13 cellular contexts compared by ENCODE assay signal in genomic region chr5:153425914-153426313, GRCh38.
DNase-seq lines count a peak whose midpoint lies in the region; ATAC-seq, FAIRE-seq and TF ChIP-seq lines count a peak whose summit lies in the region.
"Had no signal": no experiment of that assay in that cellular context is flagged by ENCODE, and none has a peak within 500 bp of the region (broad histone marks: within the 10 kb centered on the region; RNA-seq: fewer than 3 reads in every experiment).

No MANE protein-coding gene starts in this region.

- no peaks in the 10 kb centered on the region for H3K4me1 ChIP-seq in HepG2 (ENCODE audit: insufficient read depth, low read length)
- H3K4me1 ChIP-seq in right lobe of liver, result no peaks in the 10 kb centered on the region
- H3K4me1 ChIP-seq in body of pancreas, result no peaks in the 10 kb centered on the region
- H3K4me1 ChIP-seq in CD8-positive, alpha-beta T cell (ENCODE audit: insufficient read depth, low read length), result no peaks in the 10 kb centered on the region
- H3K4me1 ChIP-seq: adrenal gland; BLaER1 treated with 17β-estradiol and CSF1 and Interleukin-3, amounts not matched to agents 10 nM and 100 nM had no signal

- no peak for TF ChIP-seq POLR2A in HepG2 (IDR thresholded peaks at IDR 0.05; ENCODE audit: insufficient read depth in 1 of 2, low read depth in 2 of 2, low read length in 2 of 2)
- no peak for TF ChIP-seq POLR2A in right lobe of liver (IDR thresholded peaks at IDR 0.05)
- TF ChIP-seq POLR2A in body of pancreas (IDR thresholded peaks at IDR 0.05), result no peak

- H3K27me3 ChIP-seq in HepG2 (ENCODE audit: control insufficient read depth in 1 of 2, insufficient read depth in 2 of 2, low read length in 2 of 2) (no peaks in the 10 kb centered on the region), right lobe of liver (no peaks in the 10 kb centered on the region), body of pancreas (no peaks in the 10 kb centered on the region)
- no peaks in the 10 kb centered on the region for H3K27me3 ChIP-seq in CD8-positive, alpha-beta T cell (ENCODE audit: insufficient read depth, low read length)
- H3K27me3 ChIP-seq: adrenal gland; BLaER1 treated with 17β-estradiol and CSF1 and Interleukin-3, amounts not matched to agents 10 nM and 100 nM had no signal

- POLR2A ChIA-PET in HepG2 (lab: Yijun Ruan, JAX), result no interaction called here
- POLR2A ChIA-PET in CD8-positive, alpha-beta T cell (lab: Charles Lee), result no interaction called here

- in situ Hi-C loops in HepG2 (cut with HindIII; ENCODE audit: extremely low pct_ligation_motif_present, low pct_unique_long_range_greater_than_20kb), result no loop called here

- no peak for FAIRE-seq in HepG2 (lab: Jason Lieb, UNC)
- FAIRE-seq: endometrium had no signal

- H3K27me3 Mint-ChIP-seq in endothelial cell (ENCODE audit: unreplicated experiment), result no peaks in the 10 kb centered on the region
- no peaks in the 10 kb centered on the region for H3K27me3 Mint-ChIP-seq in CD8-positive, alpha-beta T cell (ENCODE audit: low read depth)

- intact Hi-C loops in HepG2 (cut with micrococcal nuclease; ENCODE audit: unreplicated experiment) (no loop called here), right lobe of liver (cut with DNase I) (no loop called here), body of pancreas (cut with DNase I) (no loop called here)
- intact Hi-C loops in CD8-positive, alpha-beta T cell (cut with DNase I, micrococcal nuclease), result no loop called here

- H3K4me3 ChIP-seq in HepG2 (replicated peaks in 1 of 3; ENCODE audit: insufficient read depth in 1 of 3, low read depth in 2 of 3, low read length in 3 of 3) (no peak overlapping the region), right lobe of liver (no peak overlapping the region), body of pancreas (no peak overlapping the region)
- H3K4me3 ChIP-seq in CD8-positive, alpha-beta T cell (ENCODE audit: low read depth, low read length), result no peak overlapping the region
- H3K4me3 ChIP-seq: adrenal gland; BLaER1 treated with 17β-estradiol and CSF1 and Interleukin-3, amounts not matched to agents 10 nM and 100 nM had no signal

- WGBS in HepG2 (ENCODE audit: low lambda C conversion rate), result 0% methylated on average over 1 of the region's 1 CpG
- 0% methylated on average over 1 of the region's 1 CpG for WGBS in right lobe of liver (ENCODE audit: insufficient coverage, low coverage, low lambda C conversion rate, missing lambda C conversion rate)
- WGBS in body of pancreas, 2 donors, result 5 to 13% methylated on average over 1 of the region's 1 CpG

- H3K27ac Mint-ChIP-seq in endothelial cell (ENCODE audit: unreplicated experiment), result no peak overlapping the region
- H3K27ac Mint-ChIP-seq in CD8-positive, alpha-beta T cell, result no peak overlapping the region
- H3K27ac Mint-ChIP-seq: naive thymus-derived CD4-positive, alpha-beta T cell had no signal

- H4K20me1 ChIP-seq in HepG2 (ENCODE audit: insufficient read depth, low read length), result no peaks in the 10 kb centered on the region
- H4K20me1 ChIP-seq: BLaER1 treated with 17β-estradiol and CSF1 and Interleukin-3, amounts not matched to agents 10 nM and 100 nM had no signal

- TF ChIP-seq CTCF in HepG2 (CRISPR knock-in tag; IDR thresholded peaks at IDR 0.05) (0 out of 2 replicates have a peak, but pooled peaks have one; percentile 13), right lobe of liver (IDR thresholded peaks at IDR 0.05) (peak in 2 of 4 donors; percentile 9 to 12), endothelial cell (IDR thresholded peaks at IDR 0.05; ENCODE audit: unreplicated experiment) (peak; percentile 56), body of pancreas (IDR thresholded peaks at IDR 0.05) (no peak)
- no peak for TF ChIP-seq CTCF in CD8-positive, alpha-beta T cell (IDR thresholded peaks at IDR 0.05)

- no peak for TF ChIP-seq RAD21 in HepG2 (CRISPR knock-in tag; IDR thresholded peaks at IDR 0.05)

- H3K9me3 ChIP-seq in HepG2 (ENCODE audit: low read length) (no peaks in the 10 kb centered on the region), right lobe of liver (no peaks in the 10 kb centered on the region), body of pancreas (no peaks in the 10 kb centered on the region)
- no peaks in the 10 kb centered on the region for H3K9me3 ChIP-seq in CD8-positive, alpha-beta T cell (ENCODE audit: low read length)
- H3K9me3 ChIP-seq: adrenal gland; BLaER1 treated with 17β-estradiol and CSF1 and Interleukin-3, amounts not matched to agents 10 nM and 100 nM had no signal

- H2AFZ ChIP-seq in HepG2 (ENCODE audit: low read length), result no peak overlapping the region

- H3K36me3 Mint-ChIP-seq in endothelial cell (ENCODE audit: low read depth, unreplicated experiment), result no peaks in the 10 kb centered on the region
- H3K36me3 Mint-ChIP-seq in CD8-positive, alpha-beta T cell, result no peaks in the 10 kb centered on the region
- H3K36me3 Mint-ChIP-seq: naive thymus-derived CD4-positive, alpha-beta T cell had no signal

- H3K4me3 Mint-ChIP-seq in endothelial cell (ENCODE audit: unreplicated experiment), result no peak overlapping the region
- no peak overlapping the region for H3K4me3 Mint-ChIP-seq in CD8-positive, alpha-beta T cell
- H3K4me3 Mint-ChIP-seq: naive thymus-derived CD4-positive, alpha-beta T cell had no signal

- no peak for DNase-seq in HepG2 (ENCODE audit: low spot score)
- DNase-seq in right lobe of liver, result no peak
- peak; percentile 76 for DNase-seq in NCI-H69 (lab: John Stamatoyannopoulos, UW)
- peak; percentile 6 for DNase-seq in endothelial cell (ENCODE audit: low spot score)
- no peak for DNase-seq in body of pancreas
- no peak for DNase-seq in CD8-positive, alpha-beta T cell
- DNase-seq in effector CD4-positive, alpha-beta T cell, result no peak
- DNase-seq: adrenal gland; naive thymus-derived CD4-positive, alpha-beta T cell; stimulated activated CD4-positive, alpha-beta T cell treated with anti-CD3 and anti-CD28 coated beads, Interleukin-12 subunit alpha, Interleukin-12 subunit beta, amount 100 ng/mL, for 4 hours had no signal

- no TSS peak for BruUV-seq in HepG2 (replicated peaks; lab: Mats Ljungman, UMichigan)

- ATAC-seq in HepG2 (no peak), right lobe of liver (no peak), body of pancreas (no peak), HG03469 (IDR thresholded peaks at IDR 0.05; ENCODE audit: unreplicated experiment) (no peak)
- ATAC-seq in CD8-positive, alpha-beta T cell, result no peak
- ATAC-seq: naive thymus-derived CD4-positive, alpha-beta T cell had no signal

- H3K79me2 ChIP-seq in HepG2 (ENCODE audit: insufficient read depth, low read length), result no peaks in the 10 kb centered on the region

- no peak overlapping the region for H3K9ac ChIP-seq in HepG2 (ENCODE audit: insufficient read depth, low read depth, low read length)
- H3K9ac ChIP-seq: BLaER1 treated with 17β-estradiol and CSF1 and Interleukin-3, amounts not matched to agents 10 nM and 100 nM had no signal

- TF ChIP-seq EP300 in HepG2 (IDR thresholded peaks at IDR 0.05; ENCODE audit: low read depth in 2 of 2, low read length in 2 of 2) (no peak), HepG2 (CRISPR knock-in tag; IDR thresholded peaks at IDR 0.05; ENCODE audit: borderline replicate concordance) (no peak)

- no peak overlapping the region for H3K4me2 ChIP-seq in HepG2 (ENCODE audit: low read depth, low read length)
- H3K4me2 ChIP-seq: BLaER1 treated with 17β-estradiol and CSF1 and Interleukin-3, amounts not matched to agents 10 nM and 100 nM had no signal

- H3K4me1 Mint-ChIP-seq in endothelial cell (ENCODE audit: unreplicated experiment), result no peaks in the 10 kb centered on the region
- no peaks in the 10 kb centered on the region for H3K4me1 Mint-ChIP-seq in CD8-positive, alpha-beta T cell (ENCODE audit: low read depth)
- H3K4me1 Mint-ChIP-seq: naive thymus-derived CD4-positive, alpha-beta T cell had no signal

- no peak overlapping the region for H3K27ac ChIP-seq in HepG2 (ENCODE audit: extremely low read length, insufficient read depth, low read length)
- no peak overlapping the region for H3K27ac ChIP-seq in right lobe of liver
- no peak overlapping the region for H3K27ac ChIP-seq in body of pancreas
- H3K27ac ChIP-seq in CD8-positive, alpha-beta T cell (ENCODE audit: low read depth, low read length), result no peak overlapping the region
- H3K27ac ChIP-seq: adrenal gland; BLaER1 treated with 17β-estradiol and CSF1 and Interleukin-3, amounts not matched to agents 10 nM and 100 nM had no signal

- H3K9me3 Mint-ChIP-seq in endothelial cell (ENCODE audit: unreplicated experiment), result no peaks in the 10 kb centered on the region
- H3K9me3 Mint-ChIP-seq in CD8-positive, alpha-beta T cell, result no peaks in the 10 kb centered on the region

- CTCF ChIA-PET in HepG2 (lab: Yijun Ruan, JAX; ENCODE audit: low intra/inter-chr PET ratio, low total read pairs), result no interaction called here
- CTCF ChIA-PET in CD8-positive, alpha-beta T cell (lab: Charles Lee), result no interaction called here

- H3K36me3 ChIP-seq in HepG2 (replicated peaks in 1 of 2; ENCODE audit: control insufficient read depth in 1 of 2, insufficient read depth in 2 of 2, low read length in 2 of 2) (no peaks in the 10 kb centered on the region), right lobe of liver (no peaks in the 10 kb centered on the region), body of pancreas (replicated peaks in 1 of 2; ENCODE audit: insufficient read depth in 1 of 2, low read depth in 2 of 2) (no peaks in the 10 kb centered on the region)
- no peaks in the 10 kb centered on the region for H3K36me3 ChIP-seq in CD8-positive, alpha-beta T cell (ENCODE audit: insufficient read depth, low read length)
- H3K36me3 ChIP-seq: adrenal gland; BLaER1 treated with 17β-estradiol and CSF1 and Interleukin-3, amounts not matched to agents 10 nM and 100 nM had no signal

TF ChIP-seq in HepG2, 621 proteins besides CTCF, POLR2A, EP300 and RAD21 (continues in another document):
- TF ChIP-seq ZNF841 (CRISPR knock-in tag; IDR thresholded peaks at IDR 0.05; ENCODE audit: borderline replicate concordance) (no peak), HES4 (CRISPR knock-in tag; IDR thresholded peaks at IDR 0.05; ENCODE audit: borderline replicate concordance) (no peak), SIN3A (IDR thresholded peaks at IDR 0.05; ENCODE audit: borderline replicate concordance, low read depth, low read length) (no peak), ZNF816 (CRISPR knock-in tag; IDR thresholded peaks at IDR 0.05; ENCODE audit: borderline replicate concordance) (no peak), SIX4 (CRISPR knock-in tag; IDR thresholded peaks at IDR 0.05) (no peak), GLI4 (CRISPR knock-in tag; IDR thresholded peaks at IDR 0.05; ENCODE audit: borderline replicate concordance) (no peak), SMAD3 (CRISPR knock-in tag; IDR thresholded peaks at IDR 0.05) (no peak), CBX5 (CRISPR knock-in tag; IDR thresholded peaks at IDR 0.05; ENCODE audit: borderline replicate concordance) (no peak)

Comparison
In these comparisons a context has a peak if more than half of its experiments do, and no peak if none do; other contexts are left out.
1. DNase-seq: peak in NCI-H69 (single experiment) and endothelial cell (single experiment); none in HepG2 (single experiment), right lobe of liver (0 of 3), body of pancreas (0 of 4), CD8-positive, alpha-beta T cell (0 of 7) and effector CD4-positive, alpha-beta T cell (single experiment).
2. CTCF ChIP-seq: peak in HepG2 (single experiment) and endothelial cell (single experiment); none in body of pancreas (0 of 7) and CD8-positive, alpha-beta T cell (single experiment).